8 cellular contexts compared by ENCODE assay signal in genomic region chr14:50116221-50116956, GRCh38. TPM values are rescaled to one million over a fixed set of nuclear protein-coding genes. Genes with fewer than 3 reads are reported as not detected.
DNase-seq lines count a peak whose midpoint lies in the region; ATAC-seq and TF ChIP-seq lines count a peak whose summit lies in the region.

VCPKMT (minus strand) TSS chr14:50116572; CDS start chr14:50116552, 20 bp downstream.

- DNase-seq in AG09319 (ENCODE audit: extremely low read depth, low read depth) = peak; percentile 68
- DNase-seq in NCI-H345 (lab: John Stamatoyannopoulos, UW) = peak; percentile 96
- DNase-seq in activated B cell treated with CpG ODN at 0.5 μM for 24 hours = peak; percentile 97
- peak in 60 of 61 donors; percentile 51 to 93 (median 85) for DNase-seq in caudate nucleus (lab: John Stamatoyannopoulos, UW)
- peak; percentile 92 for DNase-seq in inferior parietal cortex (ENCODE audit: extremely low spot score)
- DNase-seq in smooth muscle cell of the brain vasculature (ENCODE audit: low read depth, low spot score) = peak; percentile 73

- ATAC-seq in GM19025 (IDR thresholded peaks at IDR 0.05; ENCODE audit: low read depth, unreplicated experiment) (peak; percentile 99), HG03280 (IDR thresholded peaks at IDR 0.05; ENCODE audit: unreplicated experiment) (peak; percentile 98), activated B cell treated with CpG ODN at 0.5 μM for 24 hours (ENCODE audit: low read depth) (peak; percentile 96)

- intact Hi-C loops in activated B cell treated with CpG ODN at 0.5 μM for 24 hours (cut with micrococcal nuclease) = loop anchor here (1.0 to 10.0 kb wide), 10 partner anchors 114 to 652 kb away; partner anchors contain the start of genes DMAC2L, L2HGDH, MAP4K5 and MGAT2

- TF ChIP-seq CTCF in AG09319 (IDR thresholded peaks at IDR 0.05; ENCODE audit: low read depth, low read length) = no peak
- TF ChIP-seq CTCF in activated B cell treated with CpG ODN at 0.5 μM for 24 hours (IDR thresholded peaks at IDR 0.05) = no peak

- H3K36me3 Mint-ChIP-seq in activated B cell treated with CpG ODN at 0.5 μM for 24 hours (ENCODE audit: low read depth) = peaks cover 52% of the 10 kb centered on the region

- no peaks in the 10 kb centered on the region for H3K27me3 Mint-ChIP-seq in activated B cell treated with CpG ODN at 0.5 μM for 24 hours

- H3K4me3 Mint-ChIP-seq in activated B cell treated with CpG ODN at 0.5 μM for 24 hours = peak within 1 kb of the TSS; percentile 95

- no peaks in the 10 kb centered on the region for H3K9me3 Mint-ChIP-seq in activated B cell treated with CpG ODN at 0.5 μM for 24 hours

- peaks cover 50% of the 10 kb centered on the region for H3K4me1 Mint-ChIP-seq in activated B cell treated with CpG ODN at 0.5 μM for 24 hours

- peak within 1 kb of the TSS; percentile 95 for H3K27ac ChIP-seq in caudate nucleus (ENCODE audit: low read depth, low read length)

- POLR2A ChIA-PET in activated B cell treated with CpG ODN at 0.5 μM for 24 hours (lab: Charles Lee) = interaction anchor here (0.6 to 6.1 kb wide), 32 partner anchors 10 to 530 kb away, joined by 3 to 84 read pairs (median 5); partner anchors contain the start of genes ARF6, DMAC2L, DNAAF2 and KLHDC2

- peak within 1 kb of the TSS; percentile 97 for H3K27ac Mint-ChIP-seq in activated B cell treated with CpG ODN at 0.5 μM for 24 hours

- CTCF ChIA-PET in activated B cell treated with CpG ODN at 0.5 μM for 24 hours (lab: Charles Lee) = interaction anchor here (0.6 to 2.0 kb wide), 8 partner anchors 12 to 264 kb away, joined by 3 to 16 read pairs (median 4); partner anchors contain the start of gene NEMF

RNA-seq across cellular contexts. Expression of gene VCPKMT, which starts in this region (rescaled TPM):
- total RNA-seq in activated B cell treated with CpG ODN at 0.5 μM for 24 hours = 19.9 and 20.8 TPM in 2 replicates

Comparison
In these comparisons a context has a peak if more than half of its experiments do, and no peak if none do; other contexts are left out.
1. Peak in every context shown above with its lines: DNase-seq, ATAC-seq and H3K27ac ChIP-seq.